8 cellular contexts compared by ENCODE assay signal in the genomic region with DNA sequence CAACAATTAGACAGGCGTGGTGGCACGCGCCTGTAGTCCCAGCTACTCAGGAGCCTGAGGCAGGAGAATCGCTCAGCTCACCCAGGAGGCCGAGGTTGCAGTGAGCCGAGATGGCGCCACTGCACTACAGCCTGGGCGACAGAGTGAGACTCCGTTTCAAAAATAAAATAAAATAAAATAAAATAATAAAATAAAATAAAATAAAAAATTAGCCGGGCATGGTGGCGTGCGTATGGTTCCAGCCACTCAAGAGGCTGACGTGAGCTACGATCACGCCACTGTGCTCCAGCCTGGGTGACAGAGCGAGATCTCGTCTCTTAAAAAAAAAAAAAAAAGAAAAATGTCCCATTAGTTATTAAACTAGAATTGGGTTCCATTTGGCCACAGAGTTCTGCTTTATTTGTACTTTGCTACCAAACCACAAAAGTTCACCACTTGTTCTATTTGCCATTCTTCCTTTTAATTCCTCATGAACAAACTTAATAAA. TPM values are rescaled to one million over a fixed set of nuclear protein-coding genes. Genes with fewer than 3 reads are reported as not detected.
DNase-seq lines count a peak whose midpoint lies in the region; ATAC-seq and TF ChIP-seq lines count a peak whose summit lies in the region.

No MANE protein-coding gene starts in this region.

- H3K27me3 Mint-ChIP-seq in nephron (ENCODE audit: low read depth): peaks cover 4% of the 10 kb centered on the region

- TF ChIP-seq CTCF in PC-3 (conservative IDR thresholded peaks at IDR 0.05; ENCODE audit: low read depth, low read length): no peak
- TF ChIP-seq CTCF in colonic mucosa (IDR thresholded peaks at IDR 0.05): no peak
- no peak for TF ChIP-seq CTCF in nephron (IDR thresholded peaks at IDR 0.05; ENCODE audit: unreplicated experiment in 3 of 3)

- no peaks in the 10 kb centered on the region for H3K36me3 Mint-ChIP-seq in nephron (ENCODE audit: low read depth)

- POLR2A ChIA-PET in PC-3 (lab: Charles Lee; ENCODE audit: unreplicated experiment): no interaction called here

- H3K9me2 ChIP-seq in PC-3 (replicated peaks; ENCODE audit: low read length): no peaks in the 10 kb centered on the region

- DNase-seq in PC-3 (no peak), colonic mucosa (no peak), NCI-H146 (lab: John Stamatoyannopoulos, UW) (no peak), nucleus accumbens (lab: John Stamatoyannopoulos, UW) (no peak)
- DNase-seq in stimulated activated CD4-positive, alpha-beta T cell treated with anti-CD3 and anti-CD28 coated beads, Interleukin-12 subunit alpha, Interleukin-12 subunit beta, amount 100 ng/mL, for 4 hours: no peak

- H3F3A ChIP-seq in PC-3 (ENCODE audit: low read length, unreplicated experiment): no peaks in the 10 kb centered on the region

- CTCF ChIA-PET in PC-3 (lab: Charles Lee): no interaction called here

- H3K9ac ChIP-seq in BLaER1: peak overlapping the region; percentile 93
- H3K9ac ChIP-seq in PC-3 (ENCODE audit: low read length): peak overlapping the region; percentile 81
- H3K9ac ChIP-seq in colonic mucosa (ENCODE audit: low read depth in 2 of 2, low read length in 2 of 2): peak overlapping the region; percentile 76 to 88

- H2AFZ ChIP-seq in PC-3 (ENCODE audit: low read length): peak overlapping the region; percentile 93

- H3K36me3 ChIP-seq in BLaER1: no peaks in the 10 kb centered on the region
- H3K36me3 ChIP-seq in PC-3 (ENCODE audit: low read depth, low read length): no peaks in the 10 kb centered on the region
- H3K36me3 ChIP-seq in colonic mucosa: no peaks in the 10 kb centered on the region

- BruUV-seq in PC-3 (replicated peaks; lab: Mats Ljungman, UMichigan): no TSS peak

- H3K27ac Mint-ChIP-seq in nephron: peak overlapping the region in 2 of 3 experiments; percentile 67 to 85

- peak overlapping the region; percentile 82 to 92 (median 91) for H3K4me3 Mint-ChIP-seq in nephron

- H3K9me3 ChIP-seq in BLaER1: no peaks in the 10 kb centered on the region
- no peaks in the 10 kb centered on the region for H3K9me3 ChIP-seq in PC-3 (ENCODE audit: low read length)
- H3K9me3 ChIP-seq in colonic mucosa: no peaks in the 10 kb centered on the region

- no peaks in the 10 kb centered on the region for H3K9me3 Mint-ChIP-seq in nephron

- H3K4me3 ChIP-seq in BLaER1: peak overlapping the region; percentile 98
- peak overlapping the region; percentile 84 for H3K4me3 ChIP-seq in PC-3 (ENCODE audit: low read length)
- peak overlapping the region; percentile 86 for H3K4me3 ChIP-seq in colonic mucosa

- peaks cover 45% of the 10 kb centered on the region for H3K79me2 ChIP-seq in PC-3 (ENCODE audit: low read length)

- H3K4me1 ChIP-seq in BLaER1 (peaks cover 65% of the 10 kb centered on the region), PC-3 (ENCODE audit: insufficient read depth, low read length) (peaks cover 14% of the 10 kb centered on the region), colonic mucosa (peaks cover 7% of the 10 kb centered on the region)

- H3K27ac ChIP-seq in BLaER1 (peak overlapping the region; percentile 90), PC-3 (ENCODE audit: low read length) (no peak overlapping the region), colonic mucosa (peak overlapping the region; percentile 87)

- peaks cover 18% of the 10 kb centered on the region for H4K20me1 ChIP-seq in BLaER1
- no peaks in the 10 kb centered on the region for H4K20me1 ChIP-seq in PC-3 (ENCODE audit: low read length)

- no peaks in the 10 kb centered on the region for H3K27me3 ChIP-seq in BLaER1
- H3K27me3 ChIP-seq in PC-3 (ENCODE audit: low read length): no peaks in the 10 kb centered on the region
- no peaks in the 10 kb centered on the region for H3K27me3 ChIP-seq in colonic mucosa

- peaks cover 21% of the 10 kb centered on the region for H3K4me1 Mint-ChIP-seq in nephron

- intact Hi-C loops in PC-3 (cut with micrococcal nuclease): loop anchor here (5.0 to 10.0 kb wide), 2 partner anchors 44 to 54 kb away; no protein-coding TSS in a partner anchor
- intact Hi-C loops in colonic mucosa (cut with DNase I): no loop called here

- ATAC-seq in PC-3 (no peak), GM18870 (IDR thresholded peaks at IDR 0.05; ENCODE audit: unreplicated experiment) (no peak)

- H3K4me2 ChIP-seq in BLaER1 (peak overlapping the region; percentile 92), PC-3 (ENCODE audit: low read length) (peak overlapping the region; percentile 92)

RNA-seq across cellular contexts. Expression of a gene that starts 1.2 kb away (rescaled TPM):
- total RNA-seq in PC-3 (2014; rRNA removed) (29.7 and 37.7 TPM in 2 replicates), colonic mucosa (10 to 100 TPM; 54.6 to 68.9 TPM)

RNA-seq across cellular contexts. Expression of a gene that starts 59.7 kb away (rescaled TPM):
- 37.5 and 41.8 TPM in 2 replicates for total RNA-seq in PC-3 (2014; rRNA removed)
- 10 to 100 TPM; 27.4 to 32.6 TPM for total RNA-seq in colonic mucosa
